37 cellular contexts compared by ENCODE assay signal in genomic region chr11:68601147-68601546, GRCh38.
"Had no signal": no experiment of that assay in that cellular context is flagged by ENCODE, and none has a peak within 500 bp of the region (broad histone marks: within the 10 kb centered on the region; RNA-seq: fewer than 3 reads in every experiment).

No MANE protein-coding gene starts in this region.

- H3K27me3 ChIP-seq: breast epithelium, esophagus squamous epithelium, heart right ventricle, left lung, pancreas, testis, uterus had no signal

- H3K9me3 ChIP-seq: breast epithelium, esophagus squamous epithelium, left lung, lower lobe of right lung, pancreas, prostate gland, testis, uterus had no signal

- H3K36me3 ChIP-seq: uterus had no signal

- DNase-seq: activated CD4-positive, alpha-beta memory T cell treated with anti-CD3 and anti-CD28 coated beads for 36 hours; activated CD4-positive, alpha-beta T cell treated with anti-CD3 and anti-CD28 coated beads, Interleukin-2, amount 10 ng/mL, durations not matched to agents 24 days and 14 days; activated CD8-positive, alpha-beta memory T cell treated with anti-CD3 and anti-CD28 coated beads, Interleukin-2, amount 50 U/mL, for 4 hours; activated naive CD8-positive, alpha-beta T cell treated with anti-CD3 and anti-CD28 coated beads, Interleukin-2, amount 50 U/mL, for 24 hours; activated T-cell treated with anti-CD3 and anti-CD28 coated beads, Interleukin-2, amount 50 U/mL, for 4 hours; central memory CD4-positive, alpha-beta T cell; effector CD8-positive, alpha-beta T cell; esophagus squamous epithelium; foreskin melanocyte; heart right ventricle; kidney glomerular epithelial cell; left lung; lower lobe of right lung; mesenchymal stem cell; naive thymus-derived CD8-positive, alpha-beta T cell; nucleus accumbens; pancreas; retina; stimulated activated CD4-positive, alpha-beta T cell treated with anti-CD3 and anti-CD28 coated beads, Interleukin-12 subunit alpha, Interleukin-12 subunit beta, amount 100 ng/mL, for 4 hours; stimulated activated CD4-positive, alpha-beta T cell treated with anti-CD3 and anti-CD28 coated beads, Interleukin-4, amount 100 ng/mL, for 1 hour; stimulated activated naive CD8-positive, alpha-beta T cell treated with anti-CD3 and anti-CD28 coated beads, Interleukin-15, Interleukin-2, amounts not matched to agents 100 U/mL and 50 U/mL, for 24 hours; T-helper 9 cell; testis; trophoblast cell; uterus; WERI-Rb-1 had no signal

- FAIRE-seq: endometrium, pancreas had no signal

- H3K27ac ChIP-seq: breast epithelium, epithelial cell of prostate, esophagus squamous epithelium, heart right ventricle, left lung, lower lobe of right lung, pancreas, prostate gland, skin epidermis, testis, uterus, WERI-Rb-1 had no signal

- H3K4me1 Mint-ChIP-seq: activated naive CD4-positive, alpha-beta T cell treated with anti-CD3 and anti-CD28 coated beads, Interleukin-2, amount 50 U/mL, for 24 hours; activated naive CD8-positive, alpha-beta T cell treated with anti-CD3 and anti-CD28 coated beads, Interleukin-2, amount 50 U/mL, for 24 hours; neural crest cell had no signal

- H3K4me1 ChIP-seq: breast epithelium, esophagus squamous epithelium, heart right ventricle, left lung, lower lobe of right lung, pancreas, prostate gland, testis, uterus had no signal

- H3K4me3 Mint-ChIP-seq: activated CD4-positive, alpha-beta memory T cell treated with anti-CD3 and anti-CD28 coated beads for 36 hours; activated CD4-positive, alpha-beta T cell treated with anti-CD3 and anti-CD28 coated beads, Interleukin-2, amount 10 ng/mL, durations not matched to agents 24 days and 14 days; activated naive CD4-positive, alpha-beta T cell treated with anti-CD3 and anti-CD28 coated beads, Interleukin-2, amount 50 U/mL, for 24 hours; activated naive CD8-positive, alpha-beta T cell treated with anti-CD3 and anti-CD28 coated beads, Interleukin-2, amount 50 U/mL, for 24 hours; activated T-cell treated with anti-CD3 and anti-CD28 coated beads, Interleukin-2, amount 50 U/mL, for 4 hours; activated T-helper 17 cell treated with anti-CD3 and anti-CD28 coated beads, Interleukin-2, amount 50 U/mL, for 72 hours; dendritic cell treated with granulocyte-macrophage colony-stimulating factor and Interleukin-4, amounts not matched to agents 40 ng/mL and 50 ng/mL, for 4 days; naive thymus-derived CD8-positive, alpha-beta T cell; neural crest cell had no signal

- H3K27me3 Mint-ChIP-seq: activated CD4-positive, alpha-beta memory T cell treated with anti-CD3 and anti-CD28 coated beads for 36 hours; activated CD4-positive, alpha-beta T cell treated with anti-CD3 and anti-CD28 coated beads, Interleukin-2, amount 10 ng/mL, durations not matched to agents 24 days and 14 days; activated naive CD4-positive, alpha-beta T cell treated with anti-CD3 and anti-CD28 coated beads, Interleukin-2, amount 50 U/mL, for 24 hours; activated naive CD8-positive, alpha-beta T cell treated with anti-CD3 and anti-CD28 coated beads, Interleukin-2, amount 50 U/mL, for 24 hours; activated T-helper 17 cell treated with anti-CD3 and anti-CD28 coated beads, Interleukin-2, amount 50 U/mL, for 72 hours; dendritic cell treated with granulocyte-macrophage colony-stimulating factor and Interleukin-4, amounts not matched to agents 40 ng/mL and 50 ng/mL, for 4 days; naive thymus-derived CD8-positive, alpha-beta T cell had no signal

- H3K9me3 Mint-ChIP-seq: activated CD4-positive, alpha-beta memory T cell treated with anti-CD3 and anti-CD28 coated beads for 36 hours; activated CD4-positive, alpha-beta T cell treated with anti-CD3 and anti-CD28 coated beads, Interleukin-2, amount 10 ng/mL, durations not matched to agents 24 days and 14 days; activated naive CD4-positive, alpha-beta T cell treated with anti-CD3 and anti-CD28 coated beads, Interleukin-2, amount 50 U/mL, for 24 hours; activated naive CD8-positive, alpha-beta T cell treated with anti-CD3 and anti-CD28 coated beads, Interleukin-2, amount 50 U/mL, for 24 hours; activated T-cell treated with anti-CD3 and anti-CD28 coated beads, Interleukin-2, amount 50 U/mL, for 4 hours; activated T-helper 17 cell treated with anti-CD3 and anti-CD28 coated beads, Interleukin-2, amount 50 U/mL, for 72 hours; dendritic cell treated with granulocyte-macrophage colony-stimulating factor and Interleukin-4, amounts not matched to agents 40 ng/mL and 50 ng/mL, for 4 days; neural crest cell had no signal

- H3K27ac Mint-ChIP-seq: activated CD4-positive, alpha-beta memory T cell treated with anti-CD3 and anti-CD28 coated beads for 36 hours; activated naive CD8-positive, alpha-beta T cell treated with anti-CD3 and anti-CD28 coated beads, Interleukin-2, amount 50 U/mL, for 24 hours had no signal

- ATAC-seq: activated CD4-positive, CD25-positive, alpha-beta regulatory T cell treated with anti-CD3 and anti-CD28 coated beads, Interleukin-2, amount 50 U/mL, for 24 hours; activated naive CD8-positive, alpha-beta T cell treated with anti-CD3 and anti-CD28 coated beads, Interleukin-2, amount 50 U/mL, for 24 hours; activated T-cell treated with anti-CD3 and anti-CD28 coated beads, Interleukin-2, amount 50 U/mL, for 4 hours; activated T-helper 17 cell treated with anti-CD3 and anti-CD28 coated beads, Interleukin-2, amount 50 U/mL, for 72 hours; heart right ventricle; left lung; lower lobe of right lung; naive thymus-derived CD8-positive, alpha-beta T cell; pancreas; sciatic nerve; stimulated activated naive CD8-positive, alpha-beta T cell treated with anti-CD3 and anti-CD28 coated beads, Interleukin-15, Interleukin-2, amounts not matched to agents 100 U/mL and 50 U/mL, for 24 hours had no signal

- H3K4me3 ChIP-seq: breast epithelium, esophagus squamous epithelium, heart right ventricle, left lung, lower lobe of right lung, pancreas, prostate gland, skin epidermis, testis, uterus had no signal
